ENCODE assay signal across 13 cellular contexts in the genomic region with DNA sequence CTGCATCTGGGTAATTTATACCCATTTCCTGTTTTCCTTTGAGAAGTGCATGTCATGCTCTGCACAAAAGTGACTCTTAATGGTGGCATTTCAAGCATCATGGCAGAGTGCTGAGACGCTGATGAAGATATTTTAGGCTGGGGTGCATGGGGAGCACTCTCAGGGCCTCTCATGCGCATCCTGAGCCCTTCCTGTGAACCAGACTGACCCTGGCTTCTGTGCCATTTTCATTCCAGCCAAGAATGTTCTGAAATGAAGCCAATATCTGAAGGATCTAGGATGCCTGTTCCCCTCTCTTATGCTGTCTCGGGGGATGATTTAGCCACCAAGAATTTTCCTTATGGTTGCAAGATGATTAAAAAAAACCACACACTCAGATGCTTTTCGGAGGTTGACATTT.
A peak's percentile ranks its signal among the peaks of the same experiment; 100 is the strongest.
DNase-seq lines count a peak whose midpoint lies in the region; ATAC-seq and TF ChIP-seq lines count a peak whose summit lies in the region.
"Had no signal": no experiment of that assay in that cellular context is flagged by ENCODE, and none has a peak within 500 bp of the region (broad histone marks: within the 10 kb centered on the region; RNA-seq: fewer than 3 reads in every experiment).

No MANE protein-coding gene starts in this region.

- no peak for ATAC-seq in activated T-cell treated with anti-CD3 and anti-CD28 coated beads, Interleukin-2, amount 50 U/mL, for 72 hours (replicated peaks in 1 of 2)
- no peak for ATAC-seq in left lobe of liver
- ATAC-seq: left ventricle myocardium superior; stimulated activated naive CD8-positive, alpha-beta T cell treated with anti-CD3 and anti-CD28 coated beads, Interleukin-15, amount 100 ng/mL, for 72 hours had no signal

- no peaks in the 10 kb centered on the region for H3K4me1 Mint-ChIP-seq in activated T-cell treated with anti-CD3 and anti-CD28 coated beads, Interleukin-2, amount 50 U/mL, for 72 hours (ENCODE audit: low read depth)
- H3K4me1 Mint-ChIP-seq: stimulated activated naive CD8-positive, alpha-beta T cell treated with anti-CD3 and anti-CD28 coated beads, Interleukin-15, amount 100 ng/mL, for 72 hours had no signal

- no peak overlapping the region for H3K4me3 Mint-ChIP-seq in activated T-cell treated with anti-CD3 and anti-CD28 coated beads, Interleukin-2, amount 50 U/mL, for 72 hours
- H3K4me3 Mint-ChIP-seq: stimulated activated naive CD8-positive, alpha-beta T cell treated with anti-CD3 and anti-CD28 coated beads, Interleukin-15, amount 100 ng/mL, for 72 hours had no signal

- peaks cover 7 to 24% of the 10 kb centered on the region in 2 donors for H3K36me3 ChIP-seq in ascending aorta

- no peak overlapping the region for H3K27ac ChIP-seq in ascending aorta
- H3K27ac ChIP-seq: esophagus squamous epithelium had no signal

- H3K36me3 Mint-ChIP-seq in activated T-cell treated with anti-CD3 and anti-CD28 coated beads, Interleukin-2, amount 50 U/mL, for 72 hours (ENCODE audit: insufficient read depth in 2 of 2), result peaks cover 0 to 2% of the 10 kb centered on the region in 2 donors

- intact Hi-C loops in ascending aorta (cut with DNase I), result no loop called here

- TF ChIP-seq CTCF in AG04449 (IDR thresholded peaks at IDR 0.05; ENCODE audit: insufficient read depth, low read length, missing control alignments) (no peak), ascending aorta (IDR thresholded peaks at IDR 0.05) (no peak)

- no peaks in the 10 kb centered on the region for H3K27me3 Mint-ChIP-seq in activated T-cell treated with anti-CD3 and anti-CD28 coated beads, Interleukin-2, amount 50 U/mL, for 72 hours (ENCODE audit: low read depth)
- H3K27me3 Mint-ChIP-seq: stimulated activated naive CD8-positive, alpha-beta T cell treated with anti-CD3 and anti-CD28 coated beads, Interleukin-15, amount 100 ng/mL, for 72 hours had no signal

- POLR2A ChIA-PET in AG04449 (lab: Yijun Ruan, JAX), result no interaction called here

- H3K9me3 Mint-ChIP-seq in activated T-cell treated with anti-CD3 and anti-CD28 coated beads, Interleukin-2, amount 50 U/mL, for 72 hours, result no peaks in the 10 kb centered on the region
- H3K9me3 Mint-ChIP-seq: stimulated activated naive CD8-positive, alpha-beta T cell treated with anti-CD3 and anti-CD28 coated beads, Interleukin-15, amount 100 ng/mL, for 72 hours had no signal

- no peak overlapping the region for H3K27ac Mint-ChIP-seq in activated T-cell treated with anti-CD3 and anti-CD28 coated beads, Interleukin-2, amount 50 U/mL, for 72 hours

- H3K9me3 ChIP-seq in ascending aorta, result no peaks in the 10 kb centered on the region
- H3K9me3 ChIP-seq: esophagus squamous epithelium had no signal

- H3K4me3 ChIP-seq in AG04449 (ENCODE audit: low read depth, low read length) (no peak overlapping the region), ascending aorta (no peak overlapping the region)
- H3K4me3 ChIP-seq: esophagus squamous epithelium had no signal

- DNase-seq in AG04449 (ENCODE audit: low read depth, low spot score), result peak; percentile 92
- peak; percentile 79 for DNase-seq in HK-2 (ENCODE audit: unreplicated experiment)
- peak; percentile 83 for DNase-seq in amniotic stem cell (lab: John Stamatoyannopoulos, UW)
- peak; percentile 94 for DNase-seq in iris pigment epithelial cell (ENCODE audit: low read depth)
- DNase-seq in activated T-cell treated with anti-CD3 and anti-CD28 coated beads, Interleukin-2, amount 50 U/mL, for 72 hours, result no peak
- no peak for DNase-seq in NCI-H2227 treated with DMSO at 0.1 percent for 48 hours (lab: John Stamatoyannopoulos, UW)
- DNase-seq in ascending aorta (ENCODE audit: low spot score in 2 of 2), result no peak
- no peak for DNase-seq in left lobe of liver (ENCODE audit: low spot score)
- DNase-seq: esophagus squamous epithelium; left ventricle myocardium superior; NCI-H1105; stimulated activated naive CD8-positive, alpha-beta T cell treated with anti-CD3 and anti-CD28 coated beads, Interleukin-15, amount 100 ng/mL, for 72 hours; T-helper 1 cell had no signal

- CTCF ChIA-PET in AG04449 (lab: Yijun Ruan, JAX), result interaction anchor here (1.5 kb wide), 1 partner anchor 40 kb away, joined by 5 read pairs; no protein-coding TSS in a partner anchor

- no peaks in the 10 kb centered on the region for H3K27me3 ChIP-seq in ascending aorta
- H3K27me3 ChIP-seq: esophagus squamous epithelium had no signal

- H3K4me1 ChIP-seq in ascending aorta, result no peaks in the 10 kb centered on the region
- H3K4me1 ChIP-seq: esophagus squamous epithelium had no signal

Comparison
In these comparisons a context has a peak if more than half of its experiments do, and no peak if none do; other contexts are left out.
1. DNase-seq: peak in AG04449 (single experiment), HK-2 (single experiment), amniotic stem cell (single experiment) and iris pigment epithelial cell (single experiment); none in activated T-cell treated with anti-CD3 and anti-CD28 coated beads, Interleukin-2, amount 50 U/mL, for 72 hours (0 of 2), NCI-H2227 treated with DMSO at 0.1 percent for 48 hours (single experiment), ascending aorta (0 of 2) and left lobe of liver (single experiment).